Comparison of ENCODE assay signal across 7 cellular contexts in the genomic region with DNA sequence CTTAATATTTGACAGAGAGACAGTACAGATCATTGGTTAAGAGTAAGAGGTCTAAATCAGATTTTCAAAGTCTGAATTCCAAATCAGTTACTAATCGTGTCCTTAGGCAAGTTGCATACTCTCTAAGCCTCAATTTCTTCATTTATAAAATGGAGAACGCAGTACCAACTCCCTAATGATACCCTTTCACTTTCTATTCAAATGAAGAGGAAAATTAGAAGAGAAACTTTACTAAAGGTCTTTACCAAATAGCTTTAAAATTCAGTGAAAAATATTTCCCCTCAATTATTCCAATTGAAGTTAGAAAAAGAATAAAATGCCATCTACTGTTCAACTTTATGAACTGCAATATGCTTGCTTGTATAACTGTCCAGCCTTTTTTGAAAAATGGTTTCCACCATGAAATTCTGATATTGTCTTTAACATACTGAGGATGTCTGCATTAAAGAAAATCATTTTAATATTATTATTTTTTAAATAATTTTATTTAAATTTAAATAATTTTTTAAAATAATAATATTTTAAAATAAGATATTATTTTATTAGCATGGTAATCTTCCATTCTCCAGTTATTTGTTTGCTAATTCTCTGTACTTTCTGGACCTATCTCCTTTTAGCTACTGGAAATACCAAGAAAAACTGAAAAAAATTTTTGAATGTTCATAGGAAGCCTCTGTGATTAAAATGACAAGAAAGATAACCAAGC. TPM values are rescaled to one million over a fixed set of nuclear protein-coding genes. Genes with fewer than 3 reads are reported as not detected.
DNase-seq lines count a peak whose midpoint lies in the region; ATAC-seq and TF ChIP-seq lines count a peak whose summit lies in the region.

No MANE protein-coding gene starts in this region.

- no peak overlapping the region for H3K4me3 Mint-ChIP-seq in activated B cell treated with CpG ODN at 0.5 μM for 24 hours
- H3K4me3 Mint-ChIP-seq in activated CD4-positive, alpha-beta memory T cell treated with anti-CD3 and anti-CD28 coated beads, Interleukin-2, amount 10 ng/mL, durations not matched to agents 7 days and 5 days: no peak overlapping the region

- H3K9me3 Mint-ChIP-seq in activated B cell treated with CpG ODN at 0.5 μM for 24 hours: no peaks in the 10 kb centered on the region
- H3K9me3 Mint-ChIP-seq in activated CD4-positive, alpha-beta memory T cell treated with anti-CD3 and anti-CD28 coated beads, Interleukin-2, amount 10 ng/mL, durations not matched to agents 7 days and 5 days: no peaks in the 10 kb centered on the region

- DNase-seq in GM10266 (ENCODE audit: extremely low spot score) (peak; percentile 23), MV-4-11 (lab: John Stamatoyannopoulos, UW) (peak; percentile 50), activated B cell treated with CpG ODN at 0.5 μM for 24 hours (no peak), iris pigment epithelial cell (ENCODE audit: low read depth) (peak; percentile 73), thoracic aorta (ENCODE audit: low spot score) (no peak)
- no peak for DNase-seq in activated CD4-positive, alpha-beta memory T cell treated with anti-CD3 and anti-CD28 coated beads, Interleukin-2, amount 10 ng/mL, durations not matched to agents 7 days and 5 days

- H3K27ac Mint-ChIP-seq in activated B cell treated with CpG ODN at 0.5 μM for 24 hours: no peak overlapping the region
- H3K27ac Mint-ChIP-seq in activated CD4-positive, alpha-beta memory T cell treated with anti-CD3 and anti-CD28 coated beads, Interleukin-2, amount 10 ng/mL, durations not matched to agents 7 days and 5 days: no peak overlapping the region

- no peaks in the 10 kb centered on the region for H3K9me3 ChIP-seq in thoracic aorta

- intact Hi-C loops in activated B cell treated with CpG ODN at 0.5 μM for 24 hours (cut with micrococcal nuclease): loop anchor here (1.0 to 10.0 kb wide), 5 partner anchors 296 to 1778 kb away; partner anchors contain the start of genes ANKRD31, GFM2 and NSA2

- ATAC-seq in activated B cell treated with CpG ODN at 0.5 μM for 24 hours (ENCODE audit: low read depth) (peak; percentile 45), thoracic aorta (ENCODE audit: insufficient number of reproducible peaks, low FRiP score, low read depth) (no peak), HG02981 (IDR thresholded peaks at IDR 0.05; ENCODE audit: unreplicated experiment) (no peak)

- no peak overlapping the region for H3K27ac ChIP-seq in thoracic aorta

- POLR2A ChIA-PET in activated B cell treated with CpG ODN at 0.5 μM for 24 hours (lab: Charles Lee): interaction anchor here (1.0 kb wide), 1 partner anchor 170 kb away, joined by 7 read pairs; the partner anchor contains the start of genes CERT1 and POLK
- POLR2A ChIA-PET in activated CD4-positive, alpha-beta memory T cell treated with anti-CD3 and anti-CD28 coated beads, Interleukin-2, amount 10 ng/mL, durations not matched to agents 7 days and 5 days (lab: Charles Lee): interaction anchor here (1.7 to 4.1 kb wide), 2 partner anchors 12 to 445 kb away, joined by 6 to 18 read pairs; partner anchors contain the start of gene ANKRD31

- peak overlapping the region; percentile 31 for H3K4me3 ChIP-seq in thoracic aorta

- no peaks in the 10 kb centered on the region for H3K4me1 ChIP-seq in thoracic aorta (ENCODE audit: control insufficient read depth in 1 of 2, low read depth in 2 of 2)

- no peaks in the 10 kb centered on the region for H3K4me1 Mint-ChIP-seq in activated B cell treated with CpG ODN at 0.5 μM for 24 hours
- peaks cover 16% of the 10 kb centered on the region for H3K4me1 Mint-ChIP-seq in activated CD4-positive, alpha-beta memory T cell treated with anti-CD3 and anti-CD28 coated beads, Interleukin-2, amount 10 ng/mL, durations not matched to agents 7 days and 5 days

- TF ChIP-seq CTCF in GM10266 (IDR thresholded peaks at IDR 0.05; ENCODE audit: control insufficient read depth, insufficient read depth, low read depth, missing control alignments) (peak; percentile 55), activated B cell treated with CpG ODN at 0.5 μM for 24 hours (IDR thresholded peaks at IDR 0.05) (peak; percentile 82), thoracic aorta (IDR thresholded peaks at IDR 0.05) (peak; percentile 77)

- H3K27me3 ChIP-seq in thoracic aorta (replicated peaks; ENCODE audit: insufficient read depth): no peaks in the 10 kb centered on the region

- H3K27me3 Mint-ChIP-seq in activated B cell treated with CpG ODN at 0.5 μM for 24 hours: no peaks in the 10 kb centered on the region
- H3K27me3 Mint-ChIP-seq in activated CD4-positive, alpha-beta memory T cell treated with anti-CD3 and anti-CD28 coated beads, Interleukin-2, amount 10 ng/mL, durations not matched to agents 7 days and 5 days: no peaks in the 10 kb centered on the region

- H3K36me3 Mint-ChIP-seq in activated B cell treated with CpG ODN at 0.5 μM for 24 hours (ENCODE audit: low read depth): peaks cover 43% of the 10 kb centered on the region
- peaks cover 38% of the 10 kb centered on the region for H3K36me3 Mint-ChIP-seq in activated CD4-positive, alpha-beta memory T cell treated with anti-CD3 and anti-CD28 coated beads, Interleukin-2, amount 10 ng/mL, durations not matched to agents 7 days and 5 days (ENCODE audit: low read depth)

- no peaks in the 10 kb centered on the region for H3K36me3 ChIP-seq in thoracic aorta

- CTCF ChIA-PET in activated B cell treated with CpG ODN at 0.5 μM for 24 hours (lab: Charles Lee): interaction anchor here (0.6 to 6.0 kb wide), 11 partner anchors 13 to 633 kb away, joined by 3 to 65 read pairs (median 5); partner anchors contain the start of genes ANKRD31 and HMGCR
- CTCF ChIA-PET in activated CD4-positive, alpha-beta memory T cell treated with anti-CD3 and anti-CD28 coated beads, Interleukin-2, amount 10 ng/mL, durations not matched to agents 7 days and 5 days (lab: Charles Lee): interaction anchor here (0.6 to 4.7 kb wide), 11 partner anchors 9 to 632 kb away, joined by 3 to 37 read pairs (median 4); partner anchors contain the start of genes ANKRD31 and HMGCR

RNA-seq across cellular contexts. Expression of gene POC5, which starts 36.0 kb away (rescaled TPM):
- 27.6 and 29.8 TPM in 2 replicates for total RNA-seq in activated B cell treated with CpG ODN at 0.5 μM for 24 hours
- total RNA-seq in thoracic aorta: 10 to 100 TPM in 1 of 2 donors, 1 to 10 TPM in 1; 5.1 to 18.4 TPM
- 10 to 100 TPM; 21.5 TPM for total RNA-seq in activated CD4-positive, alpha-beta memory T cell treated with anti-CD3 and anti-CD28 coated beads, Interleukin-2, amount 10 ng/mL, durations not matched to agents 7 days and 5 days

Comparison
In these comparisons a context has a peak if more than half of its experiments do, and no peak if none do; other contexts are left out.
1. DNase-seq: peak in GM10266 (single experiment), MV-4-11 (single experiment) and iris pigment epithelial cell (single experiment); none in activated B cell treated with CpG ODN at 0.5 μM for 24 hours (single experiment), thoracic aorta (single experiment) and activated CD4-positive, alpha-beta memory T cell treated with anti-CD3 and anti-CD28 coated beads, Interleukin-2, amount 10 ng/mL, durations not matched to agents 7 days and 5 days (single experiment).
2. Peak in every context shown above with its lines, with median percentiles within 50 percentile points of each other: CTCF ChIP-seq.